ENCODE assay signal across 9 cellular contexts in the genomic region with DNA sequence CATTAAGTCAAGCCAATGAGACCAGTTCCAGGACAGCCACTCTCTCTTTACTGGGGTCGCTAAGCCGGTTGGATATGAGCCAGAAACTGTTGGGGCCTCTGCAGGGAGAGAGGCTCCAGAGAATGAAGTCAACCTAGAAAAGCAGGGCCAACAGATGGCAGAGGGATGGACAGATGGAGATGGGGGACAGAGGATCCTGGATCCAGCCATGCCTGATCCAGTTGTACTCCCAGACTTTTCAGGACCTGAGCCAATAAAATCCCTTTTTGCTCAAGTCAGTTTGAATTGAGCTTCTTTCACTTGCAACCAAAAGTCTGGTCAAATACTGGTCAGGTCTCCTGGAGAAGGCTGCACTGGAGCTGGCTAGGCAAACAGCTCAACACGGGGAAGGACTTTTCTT. TPM values are rescaled to one million over a fixed set of nuclear protein-coding genes. Genes with fewer than 3 reads are reported as not detected.
DNase-seq lines count a peak whose midpoint lies in the region; ATAC-seq, FAIRE-seq and TF ChIP-seq lines count a peak whose summit lies in the region.
"Had no signal": no experiment of that assay in that cellular context is flagged by ENCODE, and none has a peak within 500 bp of the region (broad histone marks: within the 10 kb centered on the region; RNA-seq: fewer than 3 reads in every experiment).

No MANE protein-coding gene starts in this region.

- peak overlapping the region; percentile 100 for H3K4me3 Mint-ChIP-seq in Caco-2 (ENCODE audit: unreplicated experiment)

- H3K4me1 Mint-ChIP-seq in Caco-2 (ENCODE audit: low read depth, unreplicated experiment): peaks cover 38% of the 10 kb centered on the region

- H3K4me1 ChIP-seq in Caco-2: peaks cover 39% of the 10 kb centered on the region

- H3K36me3 ChIP-seq in Caco-2 (ENCODE audit: control insufficient read depth, insufficient read depth, low read length) (peaks cover 1% of the 10 kb centered on the region), neural cell (ENCODE audit: insufficient read depth, low read length) (peaks cover 10% of the 10 kb centered on the region)

- no peak for TF ChIP-seq EP300 in neural cell (conservative IDR thresholded peaks at IDR 0.05; ENCODE audit: poor library complexity, severe bottlenecking)

- H4K20me1 ChIP-seq in neural cell (ENCODE audit: insufficient read depth): no peaks in the 10 kb centered on the region

- no peak for TF ChIP-seq CTCF in Caco-2 (IDR thresholded peaks at IDR 0.05; ENCODE audit: insufficient read depth in 1 of 2, low read depth in 1 of 2, low read length in 1 of 2, severe bottlenecking in 1 of 2, unreplicated experiment in 1 of 2)
- no peak for TF ChIP-seq CTCF in neural cell (IDR thresholded peaks at IDR 0.05; ENCODE audit: poor library complexity, severe bottlenecking)

- ATAC-seq in esophagus mucosa: no peak
- ATAC-seq in GM19351 (IDR thresholded peaks at IDR 0.05; ENCODE audit: unreplicated experiment): no peak

- H3K27me3 ChIP-seq in Caco-2 (replicated peaks; ENCODE audit: control insufficient read depth, insufficient read depth, low read length): no peaks in the 10 kb centered on the region
- H3K27me3 ChIP-seq in neural cell (ENCODE audit: insufficient read depth, low read depth, low read length): no peaks in the 10 kb centered on the region

- H3K27ac Mint-ChIP-seq in Caco-2 (ENCODE audit: unreplicated experiment): peak overlapping the region; percentile 89

- no peaks in the 10 kb centered on the region for H3K9me3 ChIP-seq in Caco-2
- no peaks in the 10 kb centered on the region for H3K9me3 ChIP-seq in neural cell (ENCODE audit: low read length)

- DNase-seq in Caco-2: no peak
- peak; percentile 98 for DNase-seq in NCI-H82 (lab: John Stamatoyannopoulos, UW)
- DNase-seq in cerebellar cortex (ENCODE audit: low spot score): peak; percentile 19
- no peak for DNase-seq in NCI-H1694 treated with DMSO at 0.1 percent for 48 hours (lab: John Stamatoyannopoulos, UW)
- DNase-seq in urothelium cell line (ENCODE audit: low spot score): no peak
- DNase-seq: effector memory CD4-positive, alpha-beta T cell had no signal

- no peak for TF ChIP-seq RAD21 in neural cell (conservative IDR thresholded peaks at IDR 0.05)

- BruUV-seq in Caco-2 (replicated peaks; lab: Mats Ljungman, UMichigan): no TSS peak

- H2AFZ ChIP-seq in neural cell (ENCODE audit: low read depth, low read length): no peak overlapping the region

- no peaks in the 10 kb centered on the region for H3K27me3 Mint-ChIP-seq in Caco-2 (ENCODE audit: insufficient read depth, unreplicated experiment)

- H3K4me2 ChIP-seq in neural cell (ENCODE audit: low read length): peak overlapping the region; percentile 44

- H3K9me2 ChIP-seq in neural cell (ENCODE audit: insufficient read depth, low read length): no peaks in the 10 kb centered on the region

- peaks cover 67% of the 10 kb centered on the region for H3K79me2 ChIP-seq in neural cell (replicated peaks; ENCODE audit: insufficient read depth, low read length)

- no peaks in the 10 kb centered on the region for H3F3A ChIP-seq in neural cell (ENCODE audit: insufficient read depth, low read length, poor library complexity, severe bottlenecking)

- no peak overlapping the region for H3K9ac ChIP-seq in neural cell (ENCODE audit: low read length)

- H3K9me3 Mint-ChIP-seq in Caco-2 (ENCODE audit: unreplicated experiment): no peaks in the 10 kb centered on the region

- intact Hi-C loops in Caco-2 (cut with micrococcal nuclease; ENCODE audit: unreplicated experiment): no loop called here

- CTCF ChIA-PET in Caco-2 (lab: Charles Lee): interaction anchor here (1.4 kb wide), 1 partner anchor 137 kb away, joined by 4 read pairs; no protein-coding TSS in a partner anchor

- H3K27ac ChIP-seq in neural cell (ENCODE audit: low read length): no peak overlapping the region

- peak overlapping the region; percentile 98 for H3K4me3 ChIP-seq in Caco-2 (ENCODE audit: low read depth, low read length)
- peak overlapping the region; percentile 94 for H3K4me3 ChIP-seq in neural cell (ENCODE audit: low read length)

- FAIRE-seq in urothelium cell line (lab: Jason Lieb, UNC): no peak

- peaks cover 74% of the 10 kb centered on the region for H3K36me3 Mint-ChIP-seq in Caco-2 (ENCODE audit: insufficient read depth, unreplicated experiment)

- POLR2A ChIA-PET in Caco-2 (lab: Charles Lee): no interaction called here

TF ChIP-seq in neural cell, 6 proteins besides CTCF, POLR2A, EP300 and RAD21:
- TF ChIP-seq TAF1 (IDR thresholded peaks at IDR 0.05; ENCODE audit: low read depth): no peak
- TF ChIP-seq, protein P1, sequence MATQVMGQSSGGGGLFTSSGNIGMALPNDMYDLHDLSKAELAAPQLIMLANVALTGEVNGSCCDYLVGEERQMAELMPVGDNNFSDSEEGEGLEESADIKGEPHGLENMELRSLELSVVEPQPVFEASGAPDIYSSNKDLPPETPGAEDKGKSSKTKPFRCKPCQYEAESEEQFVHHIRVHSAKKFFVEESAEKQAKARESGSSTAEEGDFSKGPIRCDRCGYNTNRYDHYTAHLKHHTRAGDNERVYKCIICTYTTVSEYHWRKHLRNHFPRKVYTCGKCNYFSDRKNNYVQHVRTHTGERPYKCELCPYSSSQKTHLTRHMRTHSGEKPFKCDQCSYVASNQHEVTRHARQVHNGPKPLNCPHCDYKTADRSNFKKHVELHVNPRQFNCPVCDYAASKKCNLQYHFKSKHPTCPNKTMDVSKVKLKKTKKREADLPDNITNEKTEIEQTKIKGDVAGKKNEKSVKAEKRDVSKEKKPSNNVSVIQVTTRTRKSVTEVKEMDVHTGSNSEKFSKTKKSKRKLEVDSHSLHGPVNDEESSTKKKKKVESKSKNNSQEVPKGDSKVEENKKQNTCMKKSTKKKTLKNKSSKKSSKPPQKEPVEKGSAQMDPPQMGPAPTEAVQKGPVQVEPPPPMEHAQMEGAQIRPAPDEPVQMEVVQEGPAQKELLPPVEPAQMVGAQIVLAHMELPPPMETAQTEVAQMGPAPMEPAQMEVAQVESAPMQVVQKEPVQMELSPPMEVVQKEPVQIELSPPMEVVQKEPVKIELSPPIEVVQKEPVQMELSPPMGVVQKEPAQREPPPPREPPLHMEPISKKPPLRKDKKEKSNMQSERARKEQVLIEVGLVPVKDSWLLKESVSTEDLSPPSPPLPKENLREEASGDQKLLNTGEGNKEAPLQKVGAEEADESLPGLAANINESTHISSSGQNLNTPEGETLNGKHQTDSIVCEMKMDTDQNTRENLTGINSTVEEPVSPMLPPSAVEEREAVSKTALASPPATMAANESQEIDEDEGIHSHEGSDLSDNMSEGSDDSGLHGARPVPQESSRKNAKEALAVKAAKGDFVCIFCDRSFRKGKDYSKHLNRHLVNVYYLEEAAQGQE (IDR thresholded peaks at IDR 0.05; ENCODE audit: borderline replicate concordance): no peak
- TF ChIP-seq SMC3 (conservative IDR thresholded peaks at IDR 0.05; ENCODE audit: poor library complexity): no peak
- no peak for TF ChIP-seq EZH2 (IDR thresholded peaks at IDR 0.05; ENCODE audit: borderline replicate concordance, insufficient read depth, low read length, poor library complexity, severe bottlenecking)
- TF ChIP-seq MXI1 (conservative IDR thresholded peaks at IDR 0.05; ENCODE audit: poor library complexity, severe bottlenecking): no peak
- TF ChIP-seq POLR2AphosphoS5 (IDR thresholded peaks at IDR 0.05): no peak

RNA-seq across cellular contexts. Expression of a gene that starts 2.2 kb away (rescaled TPM):
- total RNA-seq in Caco-2 (2022) (433 and 522 TPM in 2 replicates), esophagus mucosa (530 TPM)
- 91.3 and 103 TPM in 2 replicates for polyA plus RNA-seq in neural cell
- 108 and 115 TPM in 2 replicates for polyA minus RNA-seq in neural cell

Comparison
In these comparisons a context has a peak if more than half of its experiments do, and no peak if none do; other contexts are left out.
1. DNase-seq: peak in NCI-H82 (single experiment) and cerebellar cortex (single experiment); none in Caco-2 (0 of 2), NCI-H1694 treated with DMSO at 0.1 percent for 48 hours (single experiment) and urothelium cell line (single experiment).